Comparison of ENCODE assay signal across 24 cellular contexts in the genomic region with DNA sequence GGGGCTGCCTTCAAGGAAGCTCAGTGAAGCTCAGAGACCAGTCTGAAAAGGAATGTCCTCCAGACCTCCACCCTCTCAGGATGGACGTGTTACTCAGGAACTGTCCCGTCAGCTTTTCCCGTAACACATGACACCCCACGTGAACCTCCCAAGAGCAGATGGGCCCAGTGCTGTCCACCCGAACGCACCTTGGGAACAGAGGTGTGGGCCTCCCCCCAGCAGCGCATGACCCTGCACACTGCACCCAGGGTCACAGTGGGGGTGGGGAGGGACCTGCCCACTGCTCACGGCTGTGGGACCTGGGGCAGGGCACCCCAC. TPM values are rescaled to one million over a fixed set of nuclear protein-coding genes. Genes with fewer than 3 reads are reported as not detected.
A peak's percentile ranks its signal among the peaks of the same experiment; 100 is the strongest.
DNase-seq lines count a peak whose midpoint lies in the region; FAIRE-seq and TF ChIP-seq lines count a peak whose summit lies in the region.
"Had no signal": no experiment of that assay in that cellular context is flagged by ENCODE, and none has a peak within 500 bp of the region (broad histone marks: within the 10 kb centered on the region; RNA-seq: fewer than 3 reads in every experiment).

No MANE protein-coding gene starts in this region.

- WGBS in mammary epithelial cell (ENCODE audit: low coverage, missing lambda C conversion rate): 82% methylated on average over 8 of the region's 8 CpGs
- WGBS in tibial nerve, 2 donors: 57 to 80% methylated on average over 5 to 6 of the region's 8 CpGs
- WGBS in small intestine, 3 donors: 55 to 82% (median 75%) methylated on average over 8 of the region's 8 CpGs

- no peak overlapping the region for H3K4me2 ChIP-seq in mammary epithelial cell (ENCODE audit: insufficient read depth, low read depth, low read length)

- FAIRE-seq in frontal cortex (lab: Jason Lieb, UNC) (no peak), small intestine (lab: Jason Lieb, UNC) (no peak)

- TF ChIP-seq POLR2A in breast epithelium (IDR thresholded peaks at IDR 0.05) (no peak), tibial nerve (IDR thresholded peaks at IDR 0.05) (no peak)

- CTCF ChIA-PET in mammary epithelial cell (lab: Charles Lee; ENCODE audit: low non-redundant PET): no interaction called here

- H3K27ac Mint-ChIP-seq in nephron progenitor cell: peak overlapping the region; percentile 42

- BruUV-seq in mammary epithelial cell (replicated peaks; lab: Mats Ljungman, UMichigan): no TSS peak

- H3K4me3 Mint-ChIP-seq in nephron progenitor cell: no peak overlapping the region
- H3K4me3 Mint-ChIP-seq: activated CD4-positive, alpha-beta T cell treated with anti-CD3 and anti-CD28 coated beads, Interleukin-2, amount 10 ng/mL, durations not matched to agents 24 days and 14 days; neural progenitor cell had no signal

- no peak overlapping the region for H2AFZ ChIP-seq in mammary epithelial cell (ENCODE audit: low read depth, low read length)
- H2AFZ ChIP-seq: neural progenitor cell had no signal

- H3K4me3 ChIP-seq in breast epithelium (no peak overlapping the region), mammary epithelial cell (replicated peaks in 1 of 3; ENCODE audit: insufficient read depth in 1 of 3, low read depth in 2 of 3, low read length in 3 of 3) (no peak overlapping the region), dorsolateral prefrontal cortex (peak overlapping the region in 25 of 59 donors; percentile 3 to 54 (median 33)), tibial nerve (no peak overlapping the region), small intestine (ENCODE audit: low read depth in 1 of 2, low read length in 2 of 2) (no peak overlapping the region)
- H3K4me3 ChIP-seq: ascending aorta, left ventricle myocardium inferior, mucosa of descending colon, neural progenitor cell had no signal

- in situ Hi-C loops in mammary epithelial cell (cut with MboI; ENCODE audit: low sequenced_read_pairs in 2 of 2): no loop called here

- intact Hi-C loops in breast epithelium (cut with DNase I; ENCODE audit: low total_unique reads) (no loop called here), mammary epithelial cell (cut with micrococcal nuclease) (no loop called here), dorsolateral prefrontal cortex (cut with DNase I) (no loop called here)

- H3K9me3 ChIP-seq in breast epithelium (no peaks in the 10 kb centered on the region), mammary epithelial cell (replicated peaks; ENCODE audit: insufficient read depth, low read length) (no peaks in the 10 kb centered on the region), tibial nerve (no peaks in the 10 kb centered on the region), small intestine (ENCODE audit: control insufficient read depth, low read depth) (no peaks in the 10 kb centered on the region)
- H3K9me3 ChIP-seq: ascending aorta, left ventricle myocardium inferior, mucosa of descending colon had no signal

- peaks cover 19% of the 10 kb centered on the region for H4K20me1 ChIP-seq in mammary epithelial cell (ENCODE audit: insufficient read depth, low read length)

- TF ChIP-seq CTCF in breast epithelium (IDR thresholded peaks at IDR 0.05) (no peak), mammary epithelial cell (conservative IDR thresholded peaks at IDR 0.05 in 1 of 2, IDR thresholded peaks at IDR 0.05 in 1 of 2; ENCODE audit: extremely low read depth in 1 of 2, insufficient read depth in 1 of 2, low read depth in 1 of 2, low read length in 2 of 2) (no peak), dorsolateral prefrontal cortex (IDR thresholded peaks at IDR 0.05 in 54 of 56, conservative IDR thresholded peaks at IDR 0.05 in 2 of 56; ENCODE audit: low read depth in 1 of 56, partially characterized antibody in 56 of 56) (no peak), nephron progenitor cell (IDR thresholded peaks at IDR 0.05) (no peak), tibial nerve (IDR thresholded peaks at IDR 0.05) (no peak)

- H3K27ac ChIP-seq in breast epithelium (peak overlapping the region; percentile 65 to 67), mammary epithelial cell (ENCODE audit: insufficient read depth, low read depth, low read length) (no peak overlapping the region), dorsolateral prefrontal cortex (peak overlapping the region in 46 of 59 donors; percentile 1 to 84 (median 62)), tibial nerve (peak overlapping the region; percentile 62 to 90 (median 83)), small intestine (ENCODE audit: low read depth in 1 of 2, low read length in 1 of 2) (peak overlapping the region in 1 of 2 donors; percentile 74)
- H3K27ac ChIP-seq: ascending aorta, C4-2B, HL-60, left ventricle myocardium inferior had no signal

- peaks cover 99% of the 10 kb centered on the region for H3K79me2 ChIP-seq in mammary epithelial cell (ENCODE audit: insufficient read depth, low read length)

- H3K9me3 Mint-ChIP-seq in nephron progenitor cell: no peaks in the 10 kb centered on the region
- H3K9me3 Mint-ChIP-seq: activated CD4-positive, alpha-beta T cell treated with anti-CD3 and anti-CD28 coated beads, Interleukin-2, amount 10 ng/mL, durations not matched to agents 24 days and 14 days; neural progenitor cell had no signal

- DNase-seq in breast epithelium (ENCODE audit: low spot score in 2 of 2) (no peak), mammary epithelial cell (no peak), dorsolateral prefrontal cortex (no peak), nephron progenitor cell (no peak), tibial nerve (ENCODE audit: low spot score in 2 of 2) (no peak), NCI-H345 treated with DMSO at 0.1 percent for 48 hours (lab: John Stamatoyannopoulos, UW; ENCODE audit: unreplicated experiment) (no peak), frontal cortex (ENCODE audit: low spot score in 2 of 2) (no peak), small intestine (no peak)
- DNase-seq: ACHN; activated CD4-positive, alpha-beta T cell treated with anti-CD3 and anti-CD28 coated beads, Interleukin-2, amount 10 ng/mL, durations not matched to agents 24 days and 14 days; activated naive CD4-positive, alpha-beta T cell; GF-D8; left ventricle myocardium inferior; mucosa of descending colon; NCI-H1436; NCI-H2171; NCI-H748 treated with DMSO at 0.1 percent for 48 hours; SIG-M5; stimulated activated CD4-positive, alpha-beta T cell treated with anti-CD3 and anti-CD28 coated beads, Interleukin-12 subunit alpha, Interleukin-12 subunit beta, amount 100 ng/mL, for 4 hours; stimulated activated CD8-positive, alpha-beta memory T cell treated with anti-CD3 and anti-CD28 coated beads, Interleukin-4, amount 100 ng/mL, for 48 hours had no signal

- dilution Hi-C loops in mammary epithelial cell (cut with HindIII; ENCODE audit: low sequenced_read_pairs): loop anchor here (5.0 kb wide), 1 partner anchor 55 kb away; no protein-coding TSS in a partner anchor

- no peaks in the 10 kb centered on the region for H3K36me3 ChIP-seq in breast epithelium
- peaks cover 59% of the 10 kb centered on the region for H3K36me3 ChIP-seq in mammary epithelial cell (ENCODE audit: insufficient read depth, low read length)
- H3K36me3 ChIP-seq in tibial nerve: peaks cover 0 to 12% (median 0%) of the 10 kb centered on the region in 3 donors
- peaks cover 0 to 4% of the 10 kb centered on the region in 2 donors for H3K36me3 ChIP-seq in small intestine (ENCODE audit: control insufficient read depth in 2 of 2, insufficient read depth in 2 of 2, low read length in 2 of 2)
- H3K36me3 ChIP-seq: left ventricle myocardium inferior, neural progenitor cell had no signal

- no peaks in the 10 kb centered on the region for H3K27me3 ChIP-seq in breast epithelium
- H3K27me3 ChIP-seq in mammary epithelial cell (ENCODE audit: insufficient read depth, low read length): no peaks in the 10 kb centered on the region
- peaks cover 0 to 3% (median 0%) of the 10 kb centered on the region in 45 donors for H3K27me3 ChIP-seq in dorsolateral prefrontal cortex
- no peaks in the 10 kb centered on the region for H3K27me3 ChIP-seq in tibial nerve
- no peaks in the 10 kb centered on the region for H3K27me3 ChIP-seq in small intestine (ENCODE audit: control insufficient read depth in 2 of 2, insufficient read depth in 2 of 2, low read length in 2 of 2)
- H3K27me3 ChIP-seq: ascending aorta, neural progenitor cell had no signal

- H3K4me1 ChIP-seq in breast epithelium: peaks cover 0 to 14% of the 10 kb centered on the region in 2 donors
- peaks cover 33% of the 10 kb centered on the region for H3K4me1 ChIP-seq in mammary epithelial cell (ENCODE audit: insufficient read depth, low read length)
- peaks cover 0 to 68% (median 28%) of the 10 kb centered on the region in 4 donors for H3K4me1 ChIP-seq in tibial nerve
- peaks cover 2 to 3% of the 10 kb centered on the region in 2 donors for H3K4me1 ChIP-seq in small intestine (ENCODE audit: control insufficient read depth in 2 of 2, insufficient read depth in 1 of 2, low read depth in 1 of 2, low read length in 1 of 2)

- H3K9ac ChIP-seq in mammary epithelial cell (ENCODE audit: insufficient read depth, low read length): no peak overlapping the region
- H3K9ac ChIP-seq: neural progenitor cell had no signal

- no peaks in the 10 kb centered on the region for H3K27me3 Mint-ChIP-seq in nephron progenitor cell (ENCODE audit: low read depth, poor library complexity)
- H3K27me3 Mint-ChIP-seq: activated CD4-positive, alpha-beta T cell treated with anti-CD3 and anti-CD28 coated beads, Interleukin-2, amount 10 ng/mL, durations not matched to agents 24 days and 14 days had no signal

- H3K4me1 Mint-ChIP-seq in nephron progenitor cell: peaks cover 50% of the 10 kb centered on the region

- no peak for TF ChIP-seq EP300 in tibial nerve (IDR thresholded peaks at IDR 0.05)

- no peaks in the 10 kb centered on the region for H3K36me3 Mint-ChIP-seq in nephron progenitor cell (ENCODE audit: low read depth)

RNA-seq across cellular contexts. Expression of a gene that starts 21.9 kb away (rescaled TPM):
- total RNA-seq in breast epithelium (1 to 10 TPM in 2 of 3 donors, under 1 TPM in 1; 0.48 to 7.3 (median 5.9) TPM), mammary epithelial cell (1,000 to 10,000 TPM; 1,822 to 2,475 TPM), dorsolateral prefrontal cortex (100 to 1,000 TPM in 16 of 120 experiments, 10 to 100 TPM in 104; 37.8 to 157 (median 74.3) TPM), tibial nerve (1 to 10 TPM; 5.5 to 6.6 (median 6.0) TPM), frontal cortex (13.9 TPM)
- polyA plus RNA-seq in mammary epithelial cell (680 TPM), small intestine (10 to 100 TPM in 1 of 3 donors, 1 to 10 TPM in 2; 3.6 to 82.2 (median 4.1) TPM)
- polyA minus RNA-seq in mammary epithelial cell: 936 TPM

Comparison
In these comparisons a context has a peak if more than half of its experiments do, and no peak if none do; other contexts are left out.
1. RNA of a gene that starts 21.9 kb away (total RNA-seq): 1,822 to 2,475 TPM in mammary epithelial cell; 37.8 to 157 TPM in dorsolateral prefrontal cortex, 13.9 TPM in frontal cortex (single experiment), 5.5 to 6.6 TPM in tibial nerve and 0.48 to 7.3 TPM in breast epithelium; every median in the first group is over 10 times any median in the second.